In genomic region chr1:186375152-186375928, GRCh38 we compare ENCODE assay signal across 8 cellular contexts. TPM values are rescaled to one million over a fixed set of nuclear protein-coding genes. Genes with fewer than 3 reads are reported as not detected.
DNase-seq lines count a peak whose midpoint lies in the region; ATAC-seq and TF ChIP-seq lines count a peak whose summit lies in the region.

TSS of gene ODR4 (plus strand) at chr1:186375838. CDS start at chr1:186379786, 3,948 bp downstream.
TSS of gene TPR (minus strand) at chr1:186375253. CDS start at chr1:186375028, 225 bp downstream.

- peak; percentile 91 for ATAC-seq in GM19328 (IDR thresholded peaks at IDR 0.05; ENCODE audit: unreplicated experiment)
- ATAC-seq in HG03521 (IDR thresholded peaks at IDR 0.05; ENCODE audit: unreplicated experiment) = peak; percentile 84
- peak; percentile 94 for ATAC-seq in left lung

- H3K27me3 ChIP-seq in left lung = no peaks in the 10 kb centered on the region

- intact Hi-C loops in dendritic cell treated with granulocyte-macrophage colony-stimulating factor and Interleukin-4, amounts not matched to agents 40 ng/mL and 50 ng/mL, for 4 days (cut with micrococcal nuclease) = no loop called here
- intact Hi-C loops in left lung (cut with DNase I) = no loop called here

- peaks cover 11% of the 10 kb centered on the region for H3K4me1 Mint-ChIP-seq in dendritic cell treated with granulocyte-macrophage colony-stimulating factor and Interleukin-4, amounts not matched to agents 40 ng/mL and 50 ng/mL, for 4 days (ENCODE audit: low read depth)

- peak within 1 kb of the TSS; percentile 97 for H3K27ac Mint-ChIP-seq in dendritic cell treated with granulocyte-macrophage colony-stimulating factor and Interleukin-4, amounts not matched to agents 40 ng/mL and 50 ng/mL, for 4 days

- peaks cover 0 to 28% of the 10 kb centered on the region in 2 donors for H3K36me3 ChIP-seq in left lung

- peak within 1 kb of the TSS; percentile 81 to 93 for H3K4me3 ChIP-seq in left lung

- TF ChIP-seq CTCF in left lung (IDR thresholded peaks at IDR 0.05) = peak; percentile 80 to 88

- H3K27me3 Mint-ChIP-seq in dendritic cell treated with granulocyte-macrophage colony-stimulating factor and Interleukin-4, amounts not matched to agents 40 ng/mL and 50 ng/mL, for 4 days = no peaks in the 10 kb centered on the region

- peak within 1 kb of the TSS; percentile 96 to 97 for H3K27ac ChIP-seq in left lung

- H3K9me3 ChIP-seq in left lung = no peaks in the 10 kb centered on the region

- H3K4me3 Mint-ChIP-seq in dendritic cell treated with granulocyte-macrophage colony-stimulating factor and Interleukin-4, amounts not matched to agents 40 ng/mL and 50 ng/mL, for 4 days = peak within 1 kb of the TSS; percentile 99

- peaks cover 7 to 53% of the 10 kb centered on the region in 2 donors for H3K4me1 ChIP-seq in left lung

- H3K36me3 Mint-ChIP-seq in dendritic cell treated with granulocyte-macrophage colony-stimulating factor and Interleukin-4, amounts not matched to agents 40 ng/mL and 50 ng/mL, for 4 days (ENCODE audit: low read depth) = peaks cover 58% of the 10 kb centered on the region

- H3K9me3 Mint-ChIP-seq in dendritic cell treated with granulocyte-macrophage colony-stimulating factor and Interleukin-4, amounts not matched to agents 40 ng/mL and 50 ng/mL, for 4 days = no peaks in the 10 kb centered on the region

- DNase-seq in C1 segment of cervical spinal cord (lab: John Stamatoyannopoulos, UW) (peak; percentile 99 to 100 (median 100)), NCI-H748 (lab: John Stamatoyannopoulos, UW; ENCODE audit: unreplicated experiment) (peak; percentile 98), left lung (peak; percentile 97 to 99)
- peak; percentile 92 to 95 for DNase-seq in activated CD4-positive, alpha-beta T cell treated with anti-CD3 and anti-CD28 coated beads, Interleukin-2, amount 50 U/mL, for 24 hours (ENCODE audit: low read depth in 1 of 2, low spot score in 1 of 2)
- peak; percentile 96 for DNase-seq in stimulated activated CD4-positive, alpha-beta T cell treated with anti-CD3 and anti-CD28 coated beads, Interleukin-4, amount 100 ng/mL, for 1 hour

RNA-seq across cellular contexts. Expression of gene ODR4, which starts in this region (rescaled TPM):
- total RNA-seq in left lung = 10 to 100 TPM; 22.5 to 22.7 TPM

RNA-seq across cellular contexts. Expression of gene TPR, which starts in this region (rescaled TPM):
- total RNA-seq in left lung = 10 to 100 TPM; 77.7 to 84.8 TPM

Comparison
In these comparisons a context has a peak if more than half of its experiments do, and no peak if none do; other contexts are left out.
1. Peak in every context shown above with its lines: DNase-seq, ATAC-seq, H3K4me3 ChIP-seq and H3K27ac ChIP-seq.